Comparison of ENCODE assay signal across 10 cellular contexts in genomic region chr12:108597559-108598471, GRCh38. TPM values are rescaled to one million over a fixed set of nuclear protein-coding genes. Genes with fewer than 3 reads are reported as not detected.
A peak's percentile ranks its signal among the peaks of the same experiment; 100 is the strongest.
DNase-seq lines count a peak whose midpoint lies in the region; TF ChIP-seq lines count a peak whose summit lies in the region.
"Had no signal": no experiment of that assay in that cellular context is flagged by ENCODE, and none has a peak within 500 bp of the region (broad histone marks: within the 10 kb centered on the region; RNA-seq: fewer than 3 reads in every experiment).

Gene TMEM119, minus strand, starts transcription at chr12:108598084. Its CDS starts 5,701 bp downstream, at chr12:108592383.

- POLR2A ChIA-PET in activated CD4-positive, alpha-beta memory T cell treated with anti-CD3 and anti-CD28 coated beads, Interleukin-2, amount 10 ng/mL, durations not matched to agents 7 days and 5 days (lab: Charles Lee) = no interaction called here

- no peaks in the 10 kb centered on the region for H3K36me3 Mint-ChIP-seq in activated CD4-positive, alpha-beta memory T cell treated with anti-CD3 and anti-CD28 coated beads, Interleukin-2, amount 10 ng/mL, durations not matched to agents 7 days and 5 days (ENCODE audit: low read depth)

- H3K27ac Mint-ChIP-seq in activated CD4-positive, alpha-beta memory T cell treated with anti-CD3 and anti-CD28 coated beads, Interleukin-2, amount 10 ng/mL, durations not matched to agents 7 days and 5 days = no peak within 1 kb of the TSS
- H3K27ac Mint-ChIP-seq: progenitor cell of endocrine pancreas had no signal

- CTCF ChIA-PET in activated CD4-positive, alpha-beta memory T cell treated with anti-CD3 and anti-CD28 coated beads, Interleukin-2, amount 10 ng/mL, durations not matched to agents 7 days and 5 days (lab: Charles Lee) = interaction anchor here (1.5 kb wide), 1 partner anchor 20 kb away, joined by 3 read pairs; no protein-coding TSS in a partner anchor

- H3K27me3 ChIP-seq in ascending aorta = no peaks in the 10 kb centered on the region
- H3K27me3 ChIP-seq in skeletal muscle tissue (ENCODE audit: control insufficient read depth in 3 of 3, insufficient read depth in 3 of 3, low read length in 3 of 3) = no peaks in the 10 kb centered on the region

- no peaks in the 10 kb centered on the region for H3K4me1 Mint-ChIP-seq in activated CD4-positive, alpha-beta memory T cell treated with anti-CD3 and anti-CD28 coated beads, Interleukin-2, amount 10 ng/mL, durations not matched to agents 7 days and 5 days

- H3K27ac ChIP-seq in ascending aorta = no peak within 1 kb of the TSS
- H3K27ac ChIP-seq in skeletal muscle tissue (ENCODE audit: low read depth, low read length) = peak within 1 kb of the TSS; percentile 44

- H3K36me3 ChIP-seq in ascending aorta = no peaks in the 10 kb centered on the region
- H3K36me3 ChIP-seq in skeletal muscle tissue (ENCODE audit: control insufficient read depth in 3 of 3, insufficient read depth in 3 of 3, low read length in 3 of 3) = no peaks in the 10 kb centered on the region

- no peaks in the 10 kb centered on the region for H3K27me3 Mint-ChIP-seq in activated CD4-positive, alpha-beta memory T cell treated with anti-CD3 and anti-CD28 coated beads, Interleukin-2, amount 10 ng/mL, durations not matched to agents 7 days and 5 days

- H3K9me3 Mint-ChIP-seq in activated CD4-positive, alpha-beta memory T cell treated with anti-CD3 and anti-CD28 coated beads, Interleukin-2, amount 10 ng/mL, durations not matched to agents 7 days and 5 days = no peaks in the 10 kb centered on the region

- peak within 1 kb of the TSS in 1 of 3 donors; percentile 8 for H3K9ac ChIP-seq in skeletal muscle tissue (ENCODE audit: low read depth in 1 of 3, low read length in 3 of 3)

- H3K4me3 ChIP-seq in ascending aorta (no peak within 1 kb of the TSS), skeletal muscle tissue (ENCODE audit: low read length in 3 of 3) (peak within 1 kb of the TSS; percentile 52 to 67 (median 61))

- H3K9me3 ChIP-seq in ascending aorta = no peaks in the 10 kb centered on the region
- no peaks in the 10 kb centered on the region for H3K9me3 ChIP-seq in skeletal muscle tissue (ENCODE audit: control insufficient read depth in 3 of 3, low read length in 3 of 3)

- TF ChIP-seq CTCF in ascending aorta (IDR thresholded peaks at IDR 0.05) = no peak

- H3K4me1 ChIP-seq in ascending aorta = no peaks in the 10 kb centered on the region
- no peaks in the 10 kb centered on the region for H3K4me1 ChIP-seq in skeletal muscle tissue (ENCODE audit: control insufficient read depth in 3 of 3, insufficient read depth in 3 of 3, low read length in 3 of 3)

- DNase-seq in GM04504 (ENCODE audit: low read depth) (peak; percentile 60), ascending aorta (ENCODE audit: low spot score in 2 of 2) (no peak), hepatic stellate cell (ENCODE audit: low spot score) (peak; percentile 43), kidney glomerular epithelial cell (lab: John Stamatoyannopoulos, UW) (no peak)
- DNase-seq in stimulated activated CD4-positive, alpha-beta T cell treated with anti-CD3 and anti-CD28 coated beads, Interleukin-4, amount 100 ng/mL, for 1 hour = no peak
- no peak for DNase-seq in activated CD4-positive, alpha-beta memory T cell treated with anti-CD3 and anti-CD28 coated beads, Interleukin-2, amount 10 ng/mL, durations not matched to agents 7 days and 5 days
- DNase-seq in stimulated activated CD4-positive, alpha-beta T cell treated with anti-CD3 and anti-CD28 coated beads, Interleukin-4, amount 100 ng/mL, for 24 hours = no peak
- DNase-seq: erythroblast had no signal

- intact Hi-C loops in ascending aorta (cut with DNase I) = no loop called here

- no peak within 1 kb of the TSS for H3K4me3 Mint-ChIP-seq in activated CD4-positive, alpha-beta memory T cell treated with anti-CD3 and anti-CD28 coated beads, Interleukin-2, amount 10 ng/mL, durations not matched to agents 7 days and 5 days

RNA-seq across cellular contexts. Expression of gene TMEM119, which starts in this region (rescaled TPM):
- total RNA-seq in ascending aorta (251 TPM), skeletal muscle tissue (37.1 TPM)
- 1 to 10 TPM in 1 of 2 experiments, under 1 TPM in 1; 0.80 to 1.0 TPM for total RNA-seq in activated CD4-positive, alpha-beta memory T cell treated with anti-CD3 and anti-CD28 coated beads, Interleukin-2, amount 10 ng/mL, durations not matched to agents 7 days and 5 days
- total RNA-seq: progenitor cell of endocrine pancreas had no signal

Comparison
In these comparisons a context has a peak if more than half of its experiments do, and no peak if none do; other contexts are left out.
1. RNA of gene TMEM119 (total RNA-seq): 251 TPM in ascending aorta (single experiment) and 37.1 TPM in skeletal muscle tissue (single experiment); 0.80 to 1.0 TPM in activated CD4-positive, alpha-beta memory T cell treated with anti-CD3 and anti-CD28 coated beads, Interleukin-2, amount 10 ng/mL, durations not matched to agents 7 days and 5 days; every median in the first group is over 10 times any median in the second.
2. DNase-seq: peak in GM04504 (single experiment) and hepatic stellate cell (single experiment); none in ascending aorta (0 of 2), stimulated activated CD4-positive, alpha-beta T cell treated with anti-CD3 and anti-CD28 coated beads, Interleukin-4, amount 100 ng/mL, for 1 hour (single experiment), kidney glomerular epithelial cell (single experiment), activated CD4-positive, alpha-beta memory T cell treated with anti-CD3 and anti-CD28 coated beads, Interleukin-2, amount 10 ng/mL, durations not matched to agents 7 days and 5 days (single experiment) and stimulated activated CD4-positive, alpha-beta T cell treated with anti-CD3 and anti-CD28 coated beads, Interleukin-4, amount 100 ng/mL, for 24 hours (single experiment).
3. H3K4me3 ChIP-seq: peak in skeletal muscle tissue (3 of 3); none in ascending aorta (0 of 2).